ENCODE assay signal across 8 cellular contexts in the genomic region with DNA sequence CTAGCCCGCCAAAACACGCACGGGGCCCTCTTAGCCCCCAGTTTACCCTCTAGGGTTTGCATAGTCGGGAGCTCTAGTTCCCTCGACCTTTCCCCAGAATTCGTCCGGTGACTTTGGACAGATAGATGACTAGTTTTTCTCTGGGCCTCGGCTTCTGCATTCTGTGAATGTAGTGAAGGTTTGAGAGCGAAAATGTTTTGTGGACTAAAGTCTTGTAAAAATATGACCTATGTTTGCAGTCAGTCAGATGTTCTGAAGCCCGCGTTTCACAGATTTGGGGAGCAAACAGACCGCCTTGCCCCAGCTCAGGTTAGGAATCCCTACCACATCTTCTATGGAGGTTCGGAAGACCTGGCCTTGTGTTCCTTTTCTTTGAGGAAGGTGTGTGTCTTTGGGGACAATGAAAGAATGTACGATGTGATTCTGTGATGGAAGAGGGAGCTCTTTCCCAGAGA. TPM values are rescaled to one million over a fixed set of nuclear protein-coding genes. Genes with fewer than 3 reads are reported as not detected.
DNase-seq lines count a peak whose midpoint lies in the region; ATAC-seq and TF ChIP-seq lines count a peak whose summit lies in the region.

No MANE protein-coding gene starts in this region.

- POLR2A ChIA-PET in Panc1 (lab: Charles Lee): interaction anchor here (0.6 to 1.2 kb wide), 2 partner anchors 36 to 59 kb away, joined by 3 to 5 read pairs; no protein-coding TSS in a partner anchor

- in situ Hi-C loops in Panc1 (cut with HindIII; ENCODE audit: low pct_unique_long_range_greater_than_20kb, low sequenced_read_pairs): no loop called here

- peak overlapping the region; percentile 99 for H3K4me3 Mint-ChIP-seq in progenitor cell of endocrine pancreas (ENCODE audit: low read depth)

- CTCF ChIA-PET in Panc1 (lab: Charles Lee): interaction anchor here (0.6 kb wide), 1 partner anchor 13 kb away, joined by 3 read pairs; no protein-coding TSS in a partner anchor

- TF ChIP-seq CTCF in GM06990 (IDR thresholded peaks at IDR 0.05; ENCODE audit: insufficient read depth, low read length, poor library complexity, severe bottlenecking) (no peak), Panc1 (IDR thresholded peaks at IDR 0.05) (no peak), esophagus squamous epithelium (IDR thresholded peaks at IDR 0.05) (no peak), progenitor cell of endocrine pancreas (IDR thresholded peaks at IDR 0.05; ENCODE audit: unreplicated experiment) (no peak)

- peak overlapping the region; percentile 97 for H3K27ac ChIP-seq in Panc1 (ENCODE audit: low read length)
- H3K27ac ChIP-seq in esophagus squamous epithelium: peak overlapping the region; percentile 97 to 99 (median 98)

- ATAC-seq in Panc1 (peak; percentile 15), HG02678 (IDR thresholded peaks at IDR 0.05; ENCODE audit: unreplicated experiment) (no peak)

- no peaks in the 10 kb centered on the region for H3K9me3 ChIP-seq in Panc1 (ENCODE audit: control insufficient read depth, insufficient read depth, low read depth, low read length)
- H3K9me3 ChIP-seq in esophagus squamous epithelium: no peaks in the 10 kb centered on the region

- H3K36me3 Mint-ChIP-seq in progenitor cell of endocrine pancreas (ENCODE audit: insufficient read depth): peaks cover 1% of the 10 kb centered on the region

- H3K4me1 ChIP-seq in Panc1 (ENCODE audit: control insufficient read depth, insufficient read depth, low read length) (peaks cover 21% of the 10 kb centered on the region; the same call in 1 of the 2 replicates), esophagus squamous epithelium (peaks cover 26 to 72% (median 43%) of the 10 kb centered on the region in 3 donors)

- H3K36me3 ChIP-seq in GM06990 (ENCODE audit: control insufficient read depth, insufficient read depth, low read length) (no peaks in the 10 kb centered on the region; the same call in 1 of the 2 replicates), Panc1 (ENCODE audit: control insufficient read depth, insufficient read depth, low read length) (peaks cover 7% of the 10 kb centered on the region; the same call in 1 of the 2 replicates), esophagus squamous epithelium (peaks cover 0 to 16% (median 0%) of the 10 kb centered on the region in 3 donors)

- H3K9me3 Mint-ChIP-seq in progenitor cell of endocrine pancreas (ENCODE audit: low read depth): no peaks in the 10 kb centered on the region

- DNase-seq in GM06990 (ENCODE audit: extremely low read depth, insufficient read length) (no peak), Panc1 (ENCODE audit: low read depth, low spot score) (no peak), esophagus squamous epithelium (lab: John Stamatoyannopoulos, UW) (no peak), progenitor cell of endocrine pancreas (ENCODE audit: low spot score, unreplicated experiment) (no peak), pons (ENCODE audit: low spot score) (no peak), posterior cingulate gyrus (no peak), ureter (ENCODE audit: low spot score) (no peak)

- intact Hi-C loops in Panc1 (cut with micrococcal nuclease; ENCODE audit: unreplicated experiment): no loop called here
- intact Hi-C loops in esophagus squamous epithelium (cut with DNase I): loop anchor here (5.0 kb wide), 1 partner anchor 38 kb away; the partner anchor contains the start of gene NSUN4
- intact Hi-C loops in posterior cingulate gyrus (cut with DNase I): loop anchor here (2.0 kb wide), 2 partner anchors 37 to 57 kb away; partner anchors contain the start of genes NSUN4 and RAD54L

- H3K27me3 ChIP-seq in GM06990 (replicated peaks; ENCODE audit: control insufficient read depth, insufficient read depth, low read length) (no peaks in the 10 kb centered on the region), Panc1 (ENCODE audit: control insufficient read depth, insufficient read depth, low read length) (no peaks in the 10 kb centered on the region), esophagus squamous epithelium (no peaks in the 10 kb centered on the region)

- no peak for TF ChIP-seq POLR2A in esophagus squamous epithelium (IDR thresholded peaks at IDR 0.05)

- no peaks in the 10 kb centered on the region for H3K27me3 Mint-ChIP-seq in progenitor cell of endocrine pancreas

- BruUV-seq in Panc1 (replicated peaks; lab: Mats Ljungman, UMichigan): TSS peak; percentile 94

- H3K4me3 ChIP-seq in GM06990 (replicated peaks; ENCODE audit: low read depth, low read length) (peak overlapping the region; percentile 83), Panc1 (ENCODE audit: low read depth in 2 of 2, low read length in 2 of 2) (peak overlapping the region; percentile 88 to 100), esophagus squamous epithelium (peak overlapping the region; percentile 78 to 97 (median 84))

- H3K27ac Mint-ChIP-seq in progenitor cell of endocrine pancreas: peak overlapping the region; percentile 100

- WGBS in esophagus squamous epithelium, 2 donors: 1% methylated on average over 13 to 14 of the region's 14 CpGs

- H3K4me1 Mint-ChIP-seq in progenitor cell of endocrine pancreas (ENCODE audit: low read depth): peaks cover 19% of the 10 kb centered on the region

RNA-seq across cellular contexts. Expression of gene UQCRH, which starts 0.4 kb away (rescaled TPM):
- total RNA-seq in Panc1 (2021; ENCODE audit: unreplicated experiment) (498 TPM), esophagus squamous epithelium (100 to 1,000 TPM; 329 to 618 (median 564) TPM), progenitor cell of endocrine pancreas (221 and 228 TPM in 2 replicates), ureter (213 TPM)
- 467 TPM for polyA plus RNA-seq in Panc1 (2012; ENCODE audit: insufficient read length)

RNA-seq across cellular contexts. Expression of gene LRRC41, which starts 0.5 kb away (rescaled TPM):
- total RNA-seq in Panc1 (2021; ENCODE audit: unreplicated experiment): 55.3 TPM
- 46.8 TPM for polyA plus RNA-seq in Panc1 (2012; ENCODE audit: insufficient read length)
- 10 to 100 TPM; 44.1 to 66.4 (median 57.6) TPM for total RNA-seq in esophagus squamous epithelium
- 100 and 103 TPM in 2 replicates for total RNA-seq in progenitor cell of endocrine pancreas
- 76.6 TPM for total RNA-seq in ureter

RNA-seq across cellular contexts. Expression of gene NSUN4, which starts 36.7 kb away (rescaled TPM):
- total RNA-seq in Panc1 (2021; ENCODE audit: unreplicated experiment) (23.6 TPM), esophagus squamous epithelium (10 to 100 TPM; 10.1 to 22.1 (median 16.2) TPM), progenitor cell of endocrine pancreas (25.0 and 30.3 TPM in 2 replicates), ureter (45.0 TPM)
- 16.2 TPM for polyA plus RNA-seq in Panc1 (2012; ENCODE audit: insufficient read length)

RNA-seq across cellular contexts. Expression of gene RAD54L, which starts 56.3 kb away (rescaled TPM):
- total RNA-seq in Panc1 (2021; ENCODE audit: unreplicated experiment) (29.4 TPM), esophagus squamous epithelium (1 to 10 TPM; 1.9 to 7.8 (median 6.8) TPM), progenitor cell of endocrine pancreas (17.0 and 17.3 TPM in 2 replicates), ureter (0.39 TPM)
- polyA plus RNA-seq in Panc1 (2012; ENCODE audit: insufficient read length): 15.3 TPM
